ENCODE assay signal across 18 cellular contexts in the genomic region with DNA sequence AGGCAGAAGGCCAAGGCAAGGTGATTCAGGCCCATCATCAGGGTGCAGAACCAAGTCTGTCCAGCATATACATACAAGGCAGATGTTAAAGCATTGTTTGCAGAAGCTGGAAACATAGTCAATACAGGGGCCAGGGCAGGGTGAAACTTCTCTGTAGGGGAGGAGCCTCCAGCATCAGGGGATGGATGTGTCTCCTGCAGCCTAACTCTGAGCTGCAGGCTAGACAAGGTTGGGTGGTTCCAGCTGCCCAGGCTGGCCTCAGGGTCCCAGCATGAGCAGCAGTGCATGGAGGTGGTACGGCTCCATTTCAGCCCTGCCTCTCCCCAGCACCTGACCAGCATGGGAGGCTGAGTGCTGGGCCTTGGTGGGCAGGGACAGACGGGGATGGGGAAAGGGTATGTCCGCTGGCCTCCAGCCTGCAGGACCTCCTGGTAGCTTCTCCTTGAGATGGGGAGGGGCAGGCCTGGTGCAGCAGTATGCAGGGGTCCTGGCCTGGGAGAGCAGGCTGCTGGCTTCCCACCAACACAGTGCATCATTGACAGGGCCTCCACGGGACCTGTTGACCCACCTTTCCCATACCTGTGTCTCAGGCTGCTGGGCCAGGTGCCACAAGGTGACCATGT. TPM values are rescaled to one million over a fixed set of nuclear protein-coding genes. Genes with fewer than 3 reads are reported as not detected.
"Had no signal": no experiment of that assay in that cellular context is flagged by ENCODE, and none has a peak within 500 bp of the region (broad histone marks: within the 10 kb centered on the region; RNA-seq: fewer than 3 reads in every experiment).

No MANE protein-coding gene starts in this region.

- H3K36me3 ChIP-seq: breast epithelium, heart right ventricle, left ventricle myocardium inferior had no signal

- H3K27ac ChIP-seq: breast epithelium, heart right ventricle, left ventricle myocardium inferior had no signal

- H3K36me3 Mint-ChIP-seq: activated naive CD4-positive, alpha-beta T cell treated with anti-CD3 and anti-CD28 coated beads, Interleukin-2, amount 50 U/mL, for 72 hours had no signal

- H3K9me3 Mint-ChIP-seq: activated B cell treated with CpG ODN at 0.5 μM for 24 hours; activated CD4-positive, alpha-beta T cell treated with anti-CD3 and anti-CD28 coated beads, Interleukin-2, amount 10 ng/mL, durations not matched to agents 24 days and 14 days; activated naive CD4-positive, alpha-beta T cell treated with anti-CD3 and anti-CD28 coated beads, Interleukin-2, amount 50 U/mL, for 72 hours; nephron; T-helper 1 cell treated with Interleukin-12 subunit alpha and Interleukin-12 subunit beta and Interleukin-4 antibody, amounts not matched to agents 30 μg/mL and 1 μg/mL, for 36 hours had no signal

- H3K9me3 ChIP-seq: breast epithelium, heart right ventricle had no signal

- ATAC-seq: activated naive CD4-positive, alpha-beta T cell treated with anti-CD3 and anti-CD28 coated beads, Interleukin-2, amount 50 U/mL, for 72 hours had no signal

- H3K27ac Mint-ChIP-seq: activated B cell treated with CpG ODN at 0.5 μM for 24 hours; activated CD4-positive, alpha-beta T cell treated with anti-CD3 and anti-CD28 coated beads, Interleukin-2, amount 10 ng/mL, durations not matched to agents 24 days and 14 days; activated naive CD4-positive, alpha-beta T cell treated with anti-CD3 and anti-CD28 coated beads, Interleukin-2, amount 50 U/mL, for 72 hours; nephron; T-helper 1 cell treated with Interleukin-12 subunit alpha and Interleukin-12 subunit beta and Interleukin-4 antibody, amounts not matched to agents 30 μg/mL and 1 μg/mL, for 36 hours had no signal

- H3K4me3 ChIP-seq: breast epithelium, heart right ventricle, left ventricle myocardium inferior had no signal

- H3K4me1 Mint-ChIP-seq: nephron had no signal

- H3K4me1 ChIP-seq: breast epithelium, heart right ventricle, left ventricle myocardium inferior had no signal

- DNase-seq: activated B cell treated with CpG ODN at 0.5 μM for 24 hours; activated CD4-positive, alpha-beta T cell treated with anti-CD3 and anti-CD28 coated beads, Interleukin-2, amount 10 ng/mL, durations not matched to agents 24 days and 14 days; activated T-cell treated with anti-CD3 and anti-CD28 coated beads for 4 hours; foreskin melanocyte; heart right ventricle; left ventricle myocardium inferior; mesenchymal stem cell; stimulated activated CD4-positive, alpha-beta T cell treated with anti-CD3 and anti-CD28 coated beads, Interleukin-2, amount 100 ng/mL, for 48 hours; stimulated activated naive CD4-positive, alpha-beta T cell treated with Interleukin-2 at 50 U/mL for 16 hours had no signal

- H3K27me3 ChIP-seq: breast epithelium, heart right ventricle had no signal

- FAIRE-seq: colon, endothelial cell of umbilical vein, islet of Langerhans had no signal

- H3K4me3 Mint-ChIP-seq: activated B cell treated with CpG ODN at 0.5 μM for 24 hours; activated CD4-positive, alpha-beta T cell treated with anti-CD3 and anti-CD28 coated beads, Interleukin-2, amount 10 ng/mL, durations not matched to agents 24 days and 14 days; nephron; T-helper 1 cell treated with Interleukin-12 subunit alpha and Interleukin-12 subunit beta and Interleukin-4 antibody, amounts not matched to agents 30 μg/mL and 1 μg/mL, for 36 hours had no signal

RNA-seq across cellular contexts. Expression of a gene that starts 38.6 kb away (rescaled TPM):
- total RNA-seq: activated B cell treated with CpG ODN at 0.5 μM for 24 hours; activated CD4-positive, alpha-beta T cell treated with anti-CD3 and anti-CD28 coated beads, Interleukin-2, amount 10 ng/mL, durations not matched to agents 24 days and 14 days; endothelial cell of umbilical vein; osteoblast; pulmonary artery endothelial cell had no signal
- polyA plus RNA-seq: endothelial cell of umbilical vein had no signal
